Comparison of ENCODE assay signal across 10 cellular contexts in genomic region chr10:103868200-103868599, GRCh38.
"Had no signal": no experiment of that assay in that cellular context is flagged by ENCODE, and none has a peak within 500 bp of the region (broad histone marks: within the 10 kb centered on the region; RNA-seq: fewer than 3 reads in every experiment).

No MANE protein-coding gene starts in this region.

- H3K4me3 ChIP-seq: GM23248 had no signal

- H3K27ac ChIP-seq: GM23248, HL-60, KMS-11 had no signal

- H3K4me2 ChIP-seq: KMS-11 had no signal

- ATAC-seq: HCT116, HepG2 had no signal

- DNase-seq: GM23248, H9, HFFc6, KBM-7 had no signal

- H2AFZ ChIP-seq: GM23248 had no signal

- FAIRE-seq: H1, H54, HepG2 had no signal

- H3K9ac ChIP-seq: GM23248, KMS-11 had no signal
